Comparison of ENCODE assay signal across 10 cellular contexts in genomic region chr6:138520463-138520862, GRCh38. TPM values are rescaled to one million over a fixed set of nuclear protein-coding genes. Genes with fewer than 3 reads are reported as not detected.
DNase-seq lines count a peak whose midpoint lies in the region; ATAC-seq, FAIRE-seq and TF ChIP-seq lines count a peak whose summit lies in the region.
"Had no signal": no experiment of that assay in that cellular context is flagged by ENCODE, and none has a peak within 500 bp of the region (broad histone marks: within the 10 kb centered on the region; RNA-seq: fewer than 3 reads in every experiment).

No MANE protein-coding gene starts in this region.

- peak; percentile 41 for TF ChIP-seq CTCF in astrocyte (IDR thresholded peaks at IDR 0.05; ENCODE audit: insufficient read depth, low read depth, low read length)

- no peak overlapping the region for H2AFZ ChIP-seq in astrocyte (ENCODE audit: low read depth, low read length)

- H3K27me3 Mint-ChIP-seq in astrocyte (ENCODE audit: low read depth, unreplicated experiment): no peaks in the 10 kb centered on the region
- peaks cover 3% of the 10 kb centered on the region for H3K27me3 Mint-ChIP-seq in activated naive CD4-positive, alpha-beta T cell treated with anti-CD3 and anti-CD28 coated beads for 36 hours (ENCODE audit: low read depth)

- no peak overlapping the region for H3K4me3 ChIP-seq in astrocyte (ENCODE audit: insufficient read depth, low read depth, low read length)

- no peak for FAIRE-seq in HTR-8/SVneo (lab: Jason Lieb, UNC)
- FAIRE-seq in astrocyte (lab: Jason Lieb, UNC): no peak
- FAIRE-seq: GM18507 had no signal

- H3K9me3 ChIP-seq in astrocyte (ENCODE audit: insufficient read depth, low read depth, low read length): no peaks in the 10 kb centered on the region

- H3K4me1 ChIP-seq in astrocyte (ENCODE audit: insufficient read depth, low read length): no peaks in the 10 kb centered on the region

- H3K9me3 Mint-ChIP-seq in astrocyte (ENCODE audit: unreplicated experiment): peaks cover 2% of the 10 kb centered on the region
- no peaks in the 10 kb centered on the region for H3K9me3 Mint-ChIP-seq in activated naive CD4-positive, alpha-beta T cell treated with anti-CD3 and anti-CD28 coated beads for 36 hours

- peaks cover 18% of the 10 kb centered on the region for H4K20me1 ChIP-seq in astrocyte (ENCODE audit: insufficient read depth, low read length)

- H3K36me3 ChIP-seq in astrocyte (ENCODE audit: insufficient read depth, low read length): no peaks in the 10 kb centered on the region

- DNase-seq in AG20443 (ENCODE audit: low spot score) (peak; percentile 52), HTR-8/SVneo (ENCODE audit: insufficient read length, low spot score) (peak; percentile 30), astrocyte (ENCODE audit: low read depth) (no peak), left kidney (ENCODE audit: low read depth, low spot score) (peak; percentile 28), NCI-H2171 (lab: John Stamatoyannopoulos, UW) (no peak), NCI-H128 (lab: John Stamatoyannopoulos, UW; ENCODE audit: unreplicated experiment) (no peak)
- no peak for DNase-seq in activated naive CD4-positive, alpha-beta T cell treated with anti-CD3 and anti-CD28 coated beads for 36 hours

- CTCF ChIA-PET in activated naive CD4-positive, alpha-beta T cell treated with anti-CD3 and anti-CD28 coated beads for 36 hours (lab: Charles Lee): interaction anchor here (0.5 to 7.7 kb wide), 11 partner anchors 12 to 845 kb away, joined by 3 to 55 read pairs (median 4); no protein-coding TSS in a partner anchor

- no peak overlapping the region for H3K9ac ChIP-seq in astrocyte (ENCODE audit: low read length)

- H3K79me2 ChIP-seq in astrocyte (ENCODE audit: insufficient read depth, low read length): peaks cover 50% of the 10 kb centered on the region

- no peaks in the 10 kb centered on the region for H3K27me3 ChIP-seq in astrocyte (ENCODE audit: insufficient read depth, low read length)

- H3K27ac ChIP-seq in astrocyte (ENCODE audit: low read depth, low read length): no peak overlapping the region

- intact Hi-C loops in activated naive CD4-positive, alpha-beta T cell treated with anti-CD3 and anti-CD28 coated beads for 36 hours (cut with micrococcal nuclease): loop anchor here (5.0 kb wide), 1 partner anchor 247 kb away; no protein-coding TSS in a partner anchor

- no peak overlapping the region for H3K27ac Mint-ChIP-seq in astrocyte (ENCODE audit: unreplicated experiment)
- H3K27ac Mint-ChIP-seq in activated naive CD4-positive, alpha-beta T cell treated with anti-CD3 and anti-CD28 coated beads for 36 hours: no peak overlapping the region

- H3K4me3 Mint-ChIP-seq in astrocyte (ENCODE audit: unreplicated experiment): no peak overlapping the region
- H3K4me3 Mint-ChIP-seq in activated naive CD4-positive, alpha-beta T cell treated with anti-CD3 and anti-CD28 coated beads for 36 hours: no peak overlapping the region

- ATAC-seq in HG03139 (IDR thresholded peaks at IDR 0.05; ENCODE audit: unreplicated experiment): no peak
- ATAC-seq: esophagus mucosa had no signal

- H3K4me1 Mint-ChIP-seq in astrocyte (ENCODE audit: low read depth, unreplicated experiment): peaks cover 14% of the 10 kb centered on the region
- H3K4me1 Mint-ChIP-seq in activated naive CD4-positive, alpha-beta T cell treated with anti-CD3 and anti-CD28 coated beads for 36 hours (ENCODE audit: low read depth): peaks cover 2% of the 10 kb centered on the region

- H3K36me3 Mint-ChIP-seq in astrocyte (ENCODE audit: low read depth, unreplicated experiment): peaks cover 5% of the 10 kb centered on the region
- no peaks in the 10 kb centered on the region for H3K36me3 Mint-ChIP-seq in activated naive CD4-positive, alpha-beta T cell treated with anti-CD3 and anti-CD28 coated beads for 36 hours (ENCODE audit: low read depth)

- no peak overlapping the region for H3K4me2 ChIP-seq in astrocyte (ENCODE audit: low read length)

RNA-seq across cellular contexts. Expression of gene NHSL1, which starts 21.2 kb away (rescaled TPM):
- 28.7 and 33.5 TPM in 2 replicates for total RNA-seq in astrocyte
- 1 to 10 TPM in 1 of 2 experiments, under 1 TPM in 1; 0.64 to 1.1 TPM for total RNA-seq in activated naive CD4-positive, alpha-beta T cell treated with anti-CD3 and anti-CD28 coated beads for 36 hours

Comparison
In these comparisons a context has a peak if more than half of its experiments do, and no peak if none do; other contexts are left out.
1. DNase-seq: peak in AG20443 (single experiment), HTR-8/SVneo (single experiment) and left kidney (single experiment); none in astrocyte (single experiment), NCI-H2171 (single experiment), NCI-H128 (single experiment) and activated naive CD4-positive, alpha-beta T cell treated with anti-CD3 and anti-CD28 coated beads for 36 hours (single experiment).
2. RNA of gene NHSL1, which starts 21.2 kb away (total RNA-seq): 28.7 to 33.5 TPM in astrocyte; 0.64 to 1.1 TPM in activated naive CD4-positive, alpha-beta T cell treated with anti-CD3 and anti-CD28 coated beads for 36 hours; every median in the first group is over 10 times any median in the second.